In genomic region chr20:20201639-20202038, GRCh38 we compare ENCODE assay signal across 24 cellular contexts.
"Had no signal": no experiment of that assay in that cellular context is flagged by ENCODE, and none has a peak within 500 bp of the region (broad histone marks: within the 10 kb centered on the region; RNA-seq: fewer than 3 reads in every experiment).

No MANE protein-coding gene starts in this region.

- H3K4me3 Mint-ChIP-seq: activated B cell treated with CpG ODN at 0.5 μM for 24 hours; activated CD8-positive, alpha-beta T cell treated with anti-CD3 and anti-CD28 coated beads for 36 hours; activated naive CD8-positive, alpha-beta T cell treated with anti-CD3 and anti-CD28 coated beads, Interleukin-2, amount 50 U/mL, for 24 hours; activated T-cell treated with anti-CD3 and anti-CD28 coated beads, Interleukin-2, amount 50 U/mL, for 4 hours; activated T-helper 17 cell treated with anti-CD3 and anti-CD28 coated beads, Interleukin-2, amount 50 U/mL, for 72 hours; central memory CD8-positive, alpha-beta T cell; dendritic cell treated with granulocyte-macrophage colony-stimulating factor and Interleukin-4, amounts not matched to agents 40 ng/mL and 50 ng/mL, for 4 days; endodermal cell; natural killer cell; neural progenitor cell; stimulated activated naive CD8-positive, alpha-beta T cell treated with anti-CD3 and anti-CD28 coated beads, Interleukin-15, Interleukin-2, amounts not matched to agents 100 ng/mL and 50 ng/mL, for 24 hours; T-helper 2 cell treated with Interferon-gamma antibody and Interleukin-4, amounts not matched to agents 5 μg/mL and 100 μg/mL, for 36 hours had no signal

- DNase-seq: activated B cell treated with CpG ODN at 0.5 μM for 24 hours; activated CD4-positive, alpha-beta T cell treated with anti-CD3 and anti-CD28 coated beads, Interleukin-2, amount 50 U/mL, for 1 hour; activated CD8-positive, alpha-beta T cell treated with anti-CD3 and anti-CD28 coated beads for 36 hours; activated gamma-delta T cell treated with Interleukin-2 at 50 U/mL for 16 hours; activated naive CD4-positive, alpha-beta T cell treated with anti-CD3 and anti-CD28 coated beads, Interleukin-2, amount 50 U/mL, for 16 hours; activated naive CD8-positive, alpha-beta T cell treated with anti-CD3 and anti-CD28 coated beads, Interleukin-2, amount 50 U/mL, for 24 hours; activated T-cell treated with anti-CD3 and anti-CD28 coated beads, Interleukin-2, amount 50 U/mL, for 4 hours; endodermal cell; foreskin fibroblast; heart right ventricle; mesendoderm; natural killer cell; stimulated activated CD4-positive, alpha-beta T cell treated with anti-CD3 and anti-CD28 coated beads, Interleukin-12 subunit alpha, Interleukin-12 subunit beta, amount 100 ng/mL, for 4 hours; stimulated activated CD4-positive, alpha-beta T cell treated with anti-CD3 and anti-CD28 coated beads, Interleukin-4, amount 100 ng/mL, for 1 hour; trophoblast cell had no signal

- H3K4me1 Mint-ChIP-seq: activated naive CD8-positive, alpha-beta T cell treated with anti-CD3 and anti-CD28 coated beads, Interleukin-2, amount 50 U/mL, for 24 hours; activated T-helper 17 cell treated with anti-CD3 and anti-CD28 coated beads, Interleukin-2, amount 50 U/mL, for 72 hours; central memory CD8-positive, alpha-beta T cell had no signal

- H3K9me3 Mint-ChIP-seq: activated B cell treated with CpG ODN at 0.5 μM for 24 hours; activated CD8-positive, alpha-beta T cell treated with anti-CD3 and anti-CD28 coated beads for 36 hours; activated naive CD8-positive, alpha-beta T cell treated with anti-CD3 and anti-CD28 coated beads, Interleukin-2, amount 50 U/mL, for 24 hours; activated T-cell treated with anti-CD3 and anti-CD28 coated beads, Interleukin-2, amount 50 U/mL, for 4 hours; activated T-helper 17 cell treated with anti-CD3 and anti-CD28 coated beads, Interleukin-2, amount 50 U/mL, for 72 hours; central memory CD8-positive, alpha-beta T cell; dendritic cell treated with granulocyte-macrophage colony-stimulating factor and Interleukin-4, amounts not matched to agents 40 ng/mL and 50 ng/mL, for 4 days; endodermal cell; natural killer cell; neural progenitor cell; T-helper 2 cell treated with Interferon-gamma antibody and Interleukin-4, amounts not matched to agents 5 μg/mL and 100 μg/mL, for 36 hours had no signal

- H3K27ac Mint-ChIP-seq: activated B cell treated with CpG ODN at 0.5 μM for 24 hours; activated CD8-positive, alpha-beta T cell treated with anti-CD3 and anti-CD28 coated beads for 36 hours; activated naive CD8-positive, alpha-beta T cell treated with anti-CD3 and anti-CD28 coated beads, Interleukin-2, amount 50 U/mL, for 24 hours; activated T-helper 17 cell treated with anti-CD3 and anti-CD28 coated beads, Interleukin-2, amount 50 U/mL, for 72 hours; dendritic cell treated with granulocyte-macrophage colony-stimulating factor and Interleukin-4, amounts not matched to agents 40 ng/mL and 50 ng/mL, for 4 days; endodermal cell; natural killer cell; stimulated activated naive CD8-positive, alpha-beta T cell treated with anti-CD3 and anti-CD28 coated beads, Interleukin-15, Interleukin-2, amounts not matched to agents 100 ng/mL and 50 ng/mL, for 24 hours; T-helper 2 cell treated with Interferon-gamma antibody and Interleukin-4, amounts not matched to agents 5 μg/mL and 100 μg/mL, for 36 hours had no signal

- H3K36me3 ChIP-seq: neural progenitor cell, thoracic aorta had no signal

- H3K27ac ChIP-seq: heart right ventricle, neural progenitor cell, skin epidermis, thoracic aorta had no signal

- H3K27me3 Mint-ChIP-seq: activated B cell treated with CpG ODN at 0.5 μM for 24 hours had no signal

- H3K9ac ChIP-seq: neural progenitor cell had no signal

- H3K4me2 ChIP-seq: neural progenitor cell had no signal

- H3K4me3 ChIP-seq: heart right ventricle, lung, neural progenitor cell, skin epidermis, thoracic aorta had no signal

- H2AFZ ChIP-seq: neural progenitor cell had no signal

- H3K9me3 ChIP-seq: heart right ventricle, thoracic aorta had no signal

- H3K36me3 Mint-ChIP-seq: natural killer cell, neural progenitor cell had no signal

- H3K27me3 ChIP-seq: neural progenitor cell had no signal
